ENCODE assay signal across 1 cellular context in the genomic region with DNA sequence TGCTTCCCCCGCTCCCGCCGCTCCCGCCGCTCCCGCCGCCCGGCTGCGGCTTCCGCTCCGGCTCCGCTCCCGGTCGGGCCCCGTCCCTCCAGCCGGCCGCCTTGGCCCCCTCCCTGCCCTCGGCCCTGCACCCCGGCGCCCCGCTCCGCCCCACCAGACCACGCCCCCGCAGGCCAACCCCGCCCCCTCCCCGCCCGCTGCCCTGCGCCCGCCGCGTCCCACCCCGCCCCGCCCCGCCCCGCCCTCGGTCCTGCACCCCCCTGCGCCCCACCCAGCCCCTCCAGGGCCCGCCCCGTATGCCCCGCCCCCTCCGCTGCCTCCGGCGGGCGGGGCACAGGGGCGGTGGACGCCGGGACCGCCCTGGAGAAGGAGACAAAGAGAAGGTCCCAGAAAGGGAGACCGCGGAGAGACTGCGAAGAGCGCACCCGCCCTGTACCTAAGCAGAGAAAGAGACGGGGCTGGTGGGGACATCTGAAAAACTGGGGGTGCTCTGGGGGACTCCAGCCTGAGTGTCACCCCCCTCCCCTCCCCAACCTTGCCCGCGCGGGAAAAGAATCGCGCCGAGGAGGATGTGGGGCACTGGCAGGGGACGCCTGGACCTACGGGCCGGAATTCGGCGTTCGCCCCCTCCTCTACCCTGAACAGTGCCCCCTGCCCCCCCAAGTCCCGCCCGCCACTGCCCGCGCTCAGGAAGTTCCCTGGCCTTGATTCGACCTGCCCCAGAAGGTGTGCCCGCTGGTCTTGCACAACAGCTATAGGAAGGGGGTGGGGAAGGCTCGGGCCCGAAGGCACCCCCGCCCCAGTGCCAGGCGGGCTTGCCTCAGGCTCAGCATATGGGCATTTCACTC.
TF ChIP-seq lines count a peak whose summit lies in the region.

No MANE protein-coding gene starts in this region.

TF ChIP-seq in K562, 482 proteins besides CTCF, POLR2A, EP300 and RAD21 (continued from another document and continues in another):
- TF ChIP-seq PHF21A (IDR thresholded peaks at IDR 0.05; ENCODE audit: borderline replicate concordance, low read depth) (no peak), KAT2B (IDR thresholded peaks at IDR 0.05; ENCODE audit: low read depth, low read length) (no peak), FOXP4 (CRISPR knock-in tag; IDR thresholded peaks at IDR 0.05; ENCODE audit: borderline replicate concordance) (no peak), POLR2B (IDR thresholded peaks at IDR 0.05; ENCODE audit: low read depth, partially characterized antibody) (no peak), SIX5 (IDR thresholded peaks at IDR 0.05; ENCODE audit: borderline replicate concordance in 1 of 2, insufficient read depth in 1 of 2, low read depth in 1 of 2, low read length in 2 of 2) (no peak), TARDBP (IDR thresholded peaks at IDR 0.05) (no peak), KAT8 (IDR thresholded peaks at IDR 0.05; ENCODE audit: low read depth) (no peak), ZNF253 (CRISPR knock-in tag; conservative IDR thresholded peaks at IDR 0.05) (no peak), DEAF1 (CRISPR knock-in tag; IDR thresholded peaks at IDR 0.05) (no peak), KAT7 (CRISPR knock-in tag; IDR thresholded peaks at IDR 0.05; ENCODE audit: borderline replicate concordance) (no peak), GTF2A2 (tag; IDR thresholded peaks at IDR 0.05) (no peak), LEF1 (IDR thresholded peaks at IDR 0.05) (no peak), RB1 (IDR thresholded peaks at IDR 0.05; ENCODE audit: low read depth) (peak; percentile 44; the same call in 1 of the 2 replicates), YBX1 (IDR thresholded peaks at IDR 0.05) (no peak), TAF9B (IDR thresholded peaks at IDR 0.05; ENCODE audit: partially characterized antibody) (no peak), ZBTB8A (IDR thresholded peaks at IDR 0.05; ENCODE audit: partially characterized antibody) (no peak), ZNF274 (IDR thresholded peaks at IDR 0.05; ENCODE audit: borderline replicate concordance, low read depth, low read length) (no peak), STAT5A (IDR thresholded peaks at IDR 0.05; ENCODE audit: borderline replicate concordance, low read length) (no peak), MEIS2 (IDR thresholded peaks at IDR 0.05; ENCODE audit: partially characterized antibody) (no peak), ZNF134 (CRISPR knock-in tag; conservative IDR thresholded peaks at IDR 0.05) (no peak), MYNN (IDR thresholded peaks at IDR 0.05) (no peak), MYNN (CRISPR knock-in tag; IDR thresholded peaks at IDR 0.05) (no peak), ATF7 (IDR thresholded peaks at IDR 0.05) (no peak), ZNF146 (CRISPR knock-in tag; IDR thresholded peaks at IDR 0.05; ENCODE audit: unreplicated experiment) (no peak), BACH1 (tag; IDR thresholded peaks at IDR 0.05) (no peak), MAFK (IDR thresholded peaks at IDR 0.05; ENCODE audit: low read length) (no peak), ZNF76 (CRISPR knock-in tag; IDR thresholded peaks at IDR 0.05; ENCODE audit: borderline replicate concordance) (no peak), PTBP1 (IDR thresholded peaks at IDR 0.05; ENCODE audit: low read depth, low read length) (no peak), ZNF699 (CRISPR knock-in tag; IDR thresholded peaks at IDR 0.05; ENCODE audit: insufficient replicate concordance) (no peak), HDAC8 (tag; IDR thresholded peaks at IDR 0.05) (no peak), LARP7 (IDR thresholded peaks at IDR 0.05) (no peak), E4F1 (CRISPR knock-in tag; IDR thresholded peaks at IDR 0.05; ENCODE audit: borderline replicate concordance) (no peak), PHF20 (IDR thresholded peaks at IDR 0.05; ENCODE audit: partially characterized antibody) (no peak), FUS (optimal IDR thresholded peaks at IDR 0.05; ENCODE audit: low read depth, low read length) (no peak), ZNF140 (CRISPR knock-in tag; IDR thresholded peaks at IDR 0.05) (no peak), MCM7 (IDR thresholded peaks at IDR 0.05) (no peak), STAT5B (CRISPR knock-in tag; IDR thresholded peaks at IDR 0.05) (no peak), ZFP1 (CRISPR knock-in tag; IDR thresholded peaks at IDR 0.05) (no peak), MYBL2 (IDR thresholded peaks at IDR 0.05; ENCODE audit: low read depth) (no peak), MYBL2 (CRISPR knock-in tag; IDR thresholded peaks at IDR 0.05; ENCODE audit: borderline replicate concordance) (no peak), TSC22D4 (tag; IDR thresholded peaks at IDR 0.05) (no peak)
- TF ChIP-seq, protein P1, sequence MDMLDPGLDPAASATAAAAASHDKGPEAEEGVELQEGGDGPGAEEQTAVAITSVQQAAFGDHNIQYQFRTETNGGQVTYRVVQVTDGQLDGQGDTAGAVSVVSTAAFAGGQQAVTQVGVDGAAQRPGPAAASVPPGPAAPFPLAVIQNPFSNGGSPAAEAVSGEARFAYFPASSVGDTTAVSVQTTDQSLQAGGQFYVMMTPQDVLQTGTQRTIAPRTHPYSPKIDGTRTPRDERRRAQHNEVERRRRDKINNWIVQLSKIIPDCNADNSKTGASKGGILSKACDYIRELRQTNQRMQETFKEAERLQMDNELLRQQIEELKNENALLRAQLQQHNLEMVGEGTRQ (CRISPR knock-in tag; IDR thresholded peaks at IDR 0.05), result no peak
- TF ChIP-seq, protein P2, sequence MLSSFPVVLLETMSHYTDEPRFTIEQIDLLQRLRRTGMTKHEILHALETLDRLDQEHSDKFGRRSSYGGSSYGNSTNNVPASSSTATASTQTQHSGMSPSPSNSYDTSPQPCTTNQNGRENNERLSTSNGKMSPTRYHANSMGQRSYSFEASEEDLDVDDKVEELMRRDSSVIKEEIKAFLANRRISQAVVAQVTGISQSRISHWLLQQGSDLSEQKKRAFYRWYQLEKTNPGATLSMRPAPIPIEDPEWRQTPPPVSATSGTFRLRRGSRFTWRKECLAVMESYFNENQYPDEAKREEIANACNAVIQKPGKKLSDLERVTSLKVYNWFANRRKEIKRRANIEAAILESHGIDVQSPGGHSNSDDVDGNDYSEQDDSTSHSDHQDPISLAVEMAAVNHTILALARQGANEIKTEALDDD (IDR thresholded peaks at IDR 0.05), result no peak
- TF ChIP-seq, protein P3, sequence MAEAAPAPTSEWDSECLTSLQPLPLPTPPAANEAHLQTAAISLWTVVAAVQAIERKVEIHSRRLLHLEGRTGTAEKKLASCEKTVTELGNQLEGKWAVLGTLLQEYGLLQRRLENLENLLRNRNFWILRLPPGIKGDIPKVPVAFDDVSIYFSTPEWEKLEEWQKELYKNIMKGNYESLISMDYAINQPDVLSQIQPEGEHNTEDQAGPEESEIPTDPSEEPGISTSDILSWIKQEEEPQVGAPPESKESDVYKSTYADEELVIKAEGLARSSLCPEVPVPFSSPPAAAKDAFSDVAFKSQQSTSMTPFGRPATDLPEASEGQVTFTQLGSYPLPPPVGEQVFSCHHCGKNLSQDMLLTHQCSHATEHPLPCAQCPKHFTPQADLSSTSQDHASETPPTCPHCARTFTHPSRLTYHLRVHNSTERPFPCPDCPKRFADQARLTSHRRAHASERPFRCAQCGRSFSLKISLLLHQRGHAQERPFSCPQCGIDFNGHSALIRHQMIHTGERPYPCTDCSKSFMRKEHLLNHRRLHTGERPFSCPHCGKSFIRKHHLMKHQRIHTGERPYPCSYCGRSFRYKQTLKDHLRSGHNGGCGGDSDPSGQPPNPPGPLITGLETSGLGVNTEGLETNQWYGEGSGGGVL (CRISPR knock-in tag; IDR thresholded peaks at IDR 0.05), result no peak
- TF ChIP-seq, protein P4, sequence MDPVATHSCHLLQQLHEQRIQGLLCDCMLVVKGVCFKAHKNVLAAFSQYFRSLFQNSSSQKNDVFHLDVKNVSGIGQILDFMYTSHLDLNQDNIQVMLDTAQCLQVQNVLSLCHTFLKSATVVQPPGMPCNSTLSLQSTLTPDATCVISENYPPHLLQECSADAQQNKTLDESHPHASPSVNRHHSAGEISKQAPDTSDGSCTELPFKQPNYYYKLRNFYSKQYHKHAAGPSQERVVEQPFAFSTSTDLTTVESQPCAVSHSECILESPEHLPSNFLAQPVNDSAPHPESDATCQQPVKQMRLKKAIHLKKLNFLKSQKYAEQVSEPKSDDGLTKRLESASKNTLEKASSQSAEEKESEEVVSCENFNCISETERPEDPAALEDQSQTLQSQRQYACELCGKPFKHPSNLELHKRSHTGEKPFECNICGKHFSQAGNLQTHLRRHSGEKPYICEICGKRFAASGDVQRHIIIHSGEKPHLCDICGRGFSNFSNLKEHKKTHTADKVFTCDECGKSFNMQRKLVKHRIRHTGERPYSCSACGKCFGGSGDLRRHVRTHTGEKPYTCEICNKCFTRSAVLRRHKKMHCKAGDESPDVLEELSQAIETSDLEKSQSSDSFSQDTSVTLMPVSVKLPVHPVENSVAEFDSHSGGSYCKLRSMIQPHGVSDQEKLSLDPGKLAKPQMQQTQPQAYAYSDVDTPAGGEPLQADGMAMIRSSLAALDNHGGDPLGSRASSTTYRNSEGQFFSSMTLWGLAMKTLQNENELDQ (CRISPR knock-in tag; IDR thresholded peaks at IDR 0.05; ENCODE audit: borderline replicate concordance), result no peak
- TF ChIP-seq, protein P5, sequence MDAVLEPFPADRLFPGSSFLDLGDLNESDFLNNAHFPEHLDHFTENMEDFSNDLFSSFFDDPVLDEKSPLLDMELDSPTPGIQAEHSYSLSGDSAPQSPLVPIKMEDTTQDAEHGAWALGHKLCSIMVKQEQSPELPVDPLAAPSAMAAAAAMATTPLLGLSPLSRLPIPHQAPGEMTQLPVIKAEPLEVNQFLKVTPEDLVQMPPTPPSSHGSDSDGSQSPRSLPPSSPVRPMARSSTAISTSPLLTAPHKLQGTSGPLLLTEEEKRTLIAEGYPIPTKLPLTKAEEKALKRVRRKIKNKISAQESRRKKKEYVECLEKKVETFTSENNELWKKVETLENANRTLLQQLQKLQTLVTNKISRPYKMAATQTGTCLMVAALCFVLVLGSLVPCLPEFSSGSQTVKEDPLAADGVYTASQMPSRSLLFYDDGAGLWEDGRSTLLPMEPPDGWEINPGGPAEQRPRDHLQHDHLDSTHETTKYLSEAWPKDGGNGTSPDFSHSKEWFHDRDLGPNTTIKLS (IDR thresholded peaks at IDR 0.05; ENCODE audit: borderline replicate concordance, low read depth), result no peak
- TF ChIP-seq, protein P6, sequence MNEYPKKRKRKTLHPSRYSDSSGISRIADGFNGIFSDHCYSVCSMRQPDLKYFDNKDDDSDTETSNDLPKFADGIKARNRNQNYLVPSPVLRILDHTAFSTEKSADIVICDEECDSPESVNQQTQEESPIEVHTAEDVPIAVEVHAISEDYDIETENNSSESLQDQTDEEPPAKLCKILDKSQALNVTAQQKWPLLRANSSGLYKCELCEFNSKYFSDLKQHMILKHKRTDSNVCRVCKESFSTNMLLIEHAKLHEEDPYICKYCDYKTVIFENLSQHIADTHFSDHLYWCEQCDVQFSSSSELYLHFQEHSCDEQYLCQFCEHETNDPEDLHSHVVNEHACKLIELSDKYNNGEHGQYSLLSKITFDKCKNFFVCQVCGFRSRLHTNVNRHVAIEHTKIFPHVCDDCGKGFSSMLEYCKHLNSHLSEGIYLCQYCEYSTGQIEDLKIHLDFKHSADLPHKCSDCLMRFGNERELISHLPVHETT (CRISPR knock-in tag; conservative IDR thresholded peaks at IDR 0.05 in 1 of 2, IDR thresholded peaks at IDR 0.05 in 1 of 2), result peak in 1 of 2 experiments; percentile 79; a peak in 1 of 4 replicates
- TF ChIP-seq, protein P7, sequence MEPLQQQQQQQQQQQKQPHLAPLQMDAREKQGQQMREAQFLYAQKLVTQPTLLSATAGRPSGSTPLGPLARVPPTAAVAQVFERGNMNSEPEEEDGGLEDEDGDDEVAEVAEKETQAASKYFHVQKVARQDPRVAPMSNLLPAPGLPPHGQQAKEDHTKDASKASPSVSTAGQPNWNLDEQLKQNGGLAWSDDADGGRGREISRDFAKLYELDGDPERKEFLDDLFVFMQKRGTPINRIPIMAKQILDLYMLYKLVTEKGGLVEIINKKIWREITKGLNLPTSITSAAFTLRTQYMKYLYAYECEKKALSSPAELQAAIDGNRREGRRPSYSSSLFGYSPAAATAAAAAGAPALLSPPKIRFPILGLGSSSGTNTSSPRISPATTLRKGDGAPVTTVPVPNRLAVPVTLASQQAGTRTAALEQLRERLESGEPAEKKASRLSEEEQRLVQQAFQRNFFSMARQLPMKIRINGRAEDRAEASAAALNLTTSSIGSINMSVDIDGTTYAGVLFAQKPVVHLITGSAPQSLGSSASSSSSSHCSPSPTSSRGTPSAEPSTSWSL (CRISPR knock-in tag; IDR thresholded peaks at IDR 0.05; ENCODE audit: borderline replicate concordance), result no peak
